ENCODE assay signal across 24 cellular contexts in genomic region chr10:14285941-14286555, GRCh38.
"Had no signal": no experiment of that assay in that cellular context is flagged by ENCODE, and none has a peak within 500 bp of the region (broad histone marks: within the 10 kb centered on the region; RNA-seq: fewer than 3 reads in every experiment).

No MANE protein-coding gene starts in this region.

- H2AFZ ChIP-seq: neural progenitor cell, parathyroid adenoma had no signal

- H3K27ac ChIP-seq: neural progenitor cell, ovary, parathyroid adenoma, psoas muscle, right lobe of liver, stomach, suprapubic skin, testis, tibial artery, transverse colon, upper lobe of right lung, uterus had no signal

- H3K27me3 ChIP-seq: neural progenitor cell, ovary, right lobe of liver, stomach, suprapubic skin, testis, transverse colon, upper lobe of right lung, uterus had no signal

- H3K36me3 ChIP-seq: neural progenitor cell, ovary, right lobe of liver, stomach, suprapubic skin, tibial artery, transverse colon, upper lobe of right lung, uterus had no signal

- H3K79me2 ChIP-seq: parathyroid adenoma had no signal

- H3K9me3 ChIP-seq: ovary, right lobe of liver, testis, upper lobe of right lung, uterus had no signal

- H3K4me3 ChIP-seq: neural progenitor cell, ovary, psoas muscle, right lobe of liver, stomach, suprapubic skin, testis, tibial artery, transverse colon, upper lobe of right lung, uterus had no signal

- DNase-seq: naive thymus-derived CD4-positive, alpha-beta T cell; natural killer cell; occipital lobe; ovary; posterior cingulate gyrus; psoas muscle; right cardiac atrium; right lobe of liver; small intestine; stimulated activated CD4-positive, alpha-beta T cell treated with anti-CD3 and anti-CD28 coated beads, Interleukin-15, amount 100 ng/mL, for 24 hours; stimulated activated CD4-positive, alpha-beta T cell treated with anti-CD3 and anti-CD28 coated beads, Interleukin-2, amount 100 ng/mL, for 24 hours; stimulated activated CD4-positive, alpha-beta T cell treated with anti-CD3 and anti-CD28 coated beads, Interleukin-2, amount 100 ng/mL, for 48 hours; stimulated activated CD4-positive, alpha-beta T cell treated with anti-CD3 and anti-CD28 coated beads, Interleukin-4, amount 100 ng/mL, for 24 hours; stimulated activated naive B cell treated with anti-CD40 and anti-IgM and Interleukin-4, amounts not matched to agents 10 μg/mL and 1 μg/mL and 100 μg/mL, for 72 hours; stimulated activated naive CD4-positive, alpha-beta T cell treated with Interleukin-2 at 50 U/mL for 16 hours; stomach; testis; tibial artery; transverse colon; upper lobe of right lung; uterus had no signal

- H3K9ac ChIP-seq: neural progenitor cell, parathyroid adenoma had no signal

- H3K4me2 ChIP-seq: neural progenitor cell had no signal

- H3K4me1 ChIP-seq: neural progenitor cell, parathyroid adenoma, psoas muscle, right lobe of liver, stomach, suprapubic skin, testis, tibial artery, transverse colon, upper lobe of right lung, uterus had no signal
